In genomic region chr22:44994399-44995281, GRCh38 we compare ENCODE assay signal across 24 cellular contexts. TPM values are rescaled to one million over a fixed set of nuclear protein-coding genes. Genes with fewer than 3 reads are reported as not detected.
DNase-seq lines count a peak whose midpoint lies in the region; ATAC-seq and TF ChIP-seq lines count a peak whose summit lies in the region.
"Had no signal": no experiment of that assay in that cellular context is flagged by ENCODE, and none has a peak within 500 bp of the region (broad histone marks: within the 10 kb centered on the region; RNA-seq: fewer than 3 reads in every experiment).

No MANE protein-coding gene starts in this region.

- H3K27me3 Mint-ChIP-seq in activated CD4-positive, alpha-beta T cell treated with anti-CD3 and anti-CD28 coated beads, Interleukin-2, amount 10 ng/mL, durations not matched to agents 7 days and 5 days: no peaks in the 10 kb centered on the region

- no peak for ATAC-seq in GM21360 (IDR thresholded peaks at IDR 0.05; ENCODE audit: unreplicated experiment)
- ATAC-seq in GM21529 (IDR thresholded peaks at IDR 0.05; ENCODE audit: unreplicated experiment): no peak
- ATAC-seq: naive thymus-derived CD8-positive, alpha-beta T cell; sciatic nerve had no signal

- DNase-seq in DMS 273 (lab: John Stamatoyannopoulos, UW; ENCODE audit: unreplicated experiment) (peak; percentile 6), DMS 273 treated with DMSO at 0.1 percent for 48 hours (lab: John Stamatoyannopoulos, UW) (no peak), NCI-H510A (lab: John Stamatoyannopoulos, UW) (peak; percentile 66), hepatocyte (ENCODE audit: low spot score) (peak; percentile 49)
- no peak for DNase-seq in activated CD4-positive, alpha-beta T cell treated with anti-CD3 and anti-CD28 coated beads, Interleukin-2, amount 10 ng/mL, durations not matched to agents 7 days and 5 days
- DNase-seq: activated gamma-delta T cell; activated T-cell treated with anti-CD3 and anti-CD28 coated beads for 4 hours; AML-193; cortex of kidney; glutamatergic neuron; GM23248; naive thymus-derived CD8-positive, alpha-beta T cell; NCI-H1092 treated with DMSO at 0.1 percent for 48 hours; pancreas; stimulated activated CD4-positive, alpha-beta T cell treated with anti-CD3 and anti-CD28 coated beads, Interleukin-15, amount 100 ng/mL, for 24 hours; T-helper 1 cell; uterus had no signal

- H3K4me3 Mint-ChIP-seq in activated CD4-positive, alpha-beta T cell treated with anti-CD3 and anti-CD28 coated beads, Interleukin-2, amount 10 ng/mL, durations not matched to agents 7 days and 5 days: no peak overlapping the region
- H3K4me3 Mint-ChIP-seq: naive thymus-derived CD8-positive, alpha-beta T cell had no signal

- no peaks in the 10 kb centered on the region for H3K9me3 Mint-ChIP-seq in activated CD4-positive, alpha-beta T cell treated with anti-CD3 and anti-CD28 coated beads, Interleukin-2, amount 10 ng/mL, durations not matched to agents 7 days and 5 days
- H3K9me3 Mint-ChIP-seq: naive thymus-derived CD8-positive, alpha-beta T cell had no signal

- H3K79me2 ChIP-seq in hepatocyte: no peaks in the 10 kb centered on the region

- H3K9me2 ChIP-seq in hepatocyte (replicated peaks; ENCODE audit: insufficient read depth): no peaks in the 10 kb centered on the region

- no peaks in the 10 kb centered on the region for H3K36me3 Mint-ChIP-seq in activated CD4-positive, alpha-beta T cell treated with anti-CD3 and anti-CD28 coated beads, Interleukin-2, amount 10 ng/mL, durations not matched to agents 7 days and 5 days (ENCODE audit: low read depth)
- H3K36me3 Mint-ChIP-seq: naive thymus-derived CD8-positive, alpha-beta T cell had no signal

- CTCF ChIA-PET in HEK293 (lab: Yijun Ruan, JAX): no interaction called here
- CTCF ChIA-PET in activated CD4-positive, alpha-beta T cell treated with anti-CD3 and anti-CD28 coated beads, Interleukin-2, amount 10 ng/mL, durations not matched to agents 7 days and 5 days (lab: Charles Lee): no interaction called here

- no peak overlapping the region for H3K27ac ChIP-seq in HEK293 (ENCODE audit: extremely low read depth, low read depth, low read length)
- no peak overlapping the region for H3K27ac ChIP-seq in hepatocyte
- H3K27ac ChIP-seq: 22Rv1, GM23248, KMS-11, pancreas, uterus had no signal

- H3K4me3 ChIP-seq in HEK293 (ENCODE audit: low read depth, low read length) (no peak overlapping the region), hepatocyte (no peak overlapping the region)
- H3K4me3 ChIP-seq: GM23248, pancreas, uterus had no signal

- no peak overlapping the region for H3K27ac Mint-ChIP-seq in activated CD4-positive, alpha-beta T cell treated with anti-CD3 and anti-CD28 coated beads, Interleukin-2, amount 10 ng/mL, durations not matched to agents 7 days and 5 days
- H3K27ac Mint-ChIP-seq: naive thymus-derived CD8-positive, alpha-beta T cell had no signal

- H3K9me3 ChIP-seq in HEK293 (ENCODE audit: control insufficient read depth, insufficient read depth, low read depth, low read length): no peaks in the 10 kb centered on the region
- no peaks in the 10 kb centered on the region for H3K9me3 ChIP-seq in hepatocyte (ENCODE audit: low read depth)
- H3K9me3 ChIP-seq: pancreas, uterus had no signal

- no peak overlapping the region for H2AFZ ChIP-seq in hepatocyte
- H2AFZ ChIP-seq: GM23248 had no signal

- POLR2A ChIA-PET in HEK293 (lab: Yijun Ruan, JAX): no interaction called here
- POLR2A ChIA-PET in activated CD4-positive, alpha-beta T cell treated with anti-CD3 and anti-CD28 coated beads, Interleukin-2, amount 10 ng/mL, durations not matched to agents 7 days and 5 days (lab: Charles Lee): no interaction called here

- peaks cover 5% of the 10 kb centered on the region; the same call in 1 of the 2 replicates for H3K4me1 ChIP-seq in HEK293 (ENCODE audit: control insufficient read depth, insufficient read depth, low read length)
- H3K4me1 ChIP-seq in hepatocyte (ENCODE audit: insufficient read depth): peaks cover 7% of the 10 kb centered on the region
- H3K4me1 ChIP-seq: pancreas, uterus had no signal

- H3K27me3 ChIP-seq in hepatocyte: peaks cover 3% of the 10 kb centered on the region
- H3K27me3 ChIP-seq: pancreas, uterus had no signal

- 77% methylated on average over 19 of the region's 20 CpGs for WGBS in hepatocyte (ENCODE audit: low lambda C conversion rate, missing lambda C conversion rate)

- peaks cover 2% of the 10 kb centered on the region for H3K4me1 Mint-ChIP-seq in activated CD4-positive, alpha-beta T cell treated with anti-CD3 and anti-CD28 coated beads, Interleukin-2, amount 10 ng/mL, durations not matched to agents 7 days and 5 days

- no peak overlapping the region for H3K4me2 ChIP-seq in hepatocyte
- H3K4me2 ChIP-seq: KMS-11 had no signal

- H3K36me3 ChIP-seq in HEK293 (ENCODE audit: control insufficient read depth in 2 of 2, insufficient read depth in 1 of 2, low read length in 2 of 2): no peaks in the 10 kb centered on the region
- no peaks in the 10 kb centered on the region for H3K36me3 ChIP-seq in hepatocyte (replicated peaks; ENCODE audit: insufficient read depth, low read depth)
- H3K36me3 ChIP-seq: pancreas, uterus had no signal

- TF ChIP-seq CTCF in HEK293 (tag by site-specific recombination; IDR thresholded peaks at IDR 0.05): no peak
- TF ChIP-seq CTCF in hepatocyte (IDR thresholded peaks at IDR 0.05; ENCODE audit: poor library complexity): no peak

- H4K20me1 ChIP-seq in hepatocyte (ENCODE audit: insufficient read depth, poor library complexity, severe bottlenecking): peaks cover 4% of the 10 kb centered on the region

TF ChIP-seq in HEK293, 187 proteins besides CTCF, POLR2A, EP300 and RAD21 (continues in another document):
- TF ChIP-seq ZFP41 (tag by site-specific recombination; IDR thresholded peaks at IDR 0.05; ENCODE audit: borderline replicate concordance): no peak
- TF ChIP-seq SP7 (tag by site-specific recombination; IDR thresholded peaks at IDR 0.05): 0 out of 2 replicates have a peak, but pooled peaks have one; percentile 13
- no peak for TF ChIP-seq ATF2 (tag by site-specific recombination; IDR thresholded peaks at IDR 0.05; ENCODE audit: low read depth)
- no peak for TF ChIP-seq ZNF404 (tag by site-specific recombination; IDR thresholded peaks at IDR 0.05)
- no peak for TF ChIP-seq ZNF274 (IDR thresholded peaks at IDR 0.05; ENCODE audit: low read length)
- TF ChIP-seq ZNF274 (tag by site-specific recombination; IDR thresholded peaks at IDR 0.05; ENCODE audit: borderline replicate concordance): no peak
- TF ChIP-seq KLF7 (tag by site-specific recombination; IDR thresholded peaks at IDR 0.05; ENCODE audit: borderline replicate concordance): no peak
- no peak for TF ChIP-seq ZBTB17 (tag by site-specific recombination; IDR thresholded peaks at IDR 0.05)
- TF ChIP-seq ZBTB48 (tag by site-specific recombination; IDR thresholded peaks at IDR 0.05): no peak
- TF ChIP-seq ZNF239 (tag by site-specific recombination; IDR thresholded peaks at IDR 0.05): no peak
- TF ChIP-seq ZXDB (tag by site-specific recombination; IDR thresholded peaks at IDR 0.05): no peak
- peak; percentile 88 for TF ChIP-seq PRDM10 (tag by site-specific recombination; IDR thresholded peaks at IDR 0.05)

RNA-seq across cellular contexts. Expression of gene PHF21B, which starts 15.2 kb away (rescaled TPM):
- total RNA-seq in hepatocyte: 0.40 and 1.9 TPM in 2 replicates
- polyA plus RNA-seq in hepatocyte: 0.10 and 0.86 TPM in 2 replicates
- total RNA-seq in activated CD4-positive, alpha-beta T cell treated with anti-CD3 and anti-CD28 coated beads, Interleukin-2, amount 10 ng/mL, durations not matched to agents 7 days and 5 days: not detected
- total RNA-seq: GM23248; mesenteric fat pad; naive thymus-derived CD8-positive, alpha-beta T cell had no signal
- polyA plus RNA-seq: GM23248; naive thymus-derived CD8-positive, alpha-beta T cell had no signal

Comparison
In these comparisons a context has a peak if more than half of its experiments do, and no peak if none do; other contexts are left out.
1. DNase-seq: peak in DMS 273 (single experiment), NCI-H510A (single experiment) and hepatocyte (single experiment); none in DMS 273 treated with DMSO at 0.1 percent for 48 hours (single experiment) and activated CD4-positive, alpha-beta T cell treated with anti-CD3 and anti-CD28 coated beads, Interleukin-2, amount 10 ng/mL, durations not matched to agents 7 days and 5 days (single experiment).